27 cellular contexts compared by ENCODE assay signal in the genomic region with DNA sequence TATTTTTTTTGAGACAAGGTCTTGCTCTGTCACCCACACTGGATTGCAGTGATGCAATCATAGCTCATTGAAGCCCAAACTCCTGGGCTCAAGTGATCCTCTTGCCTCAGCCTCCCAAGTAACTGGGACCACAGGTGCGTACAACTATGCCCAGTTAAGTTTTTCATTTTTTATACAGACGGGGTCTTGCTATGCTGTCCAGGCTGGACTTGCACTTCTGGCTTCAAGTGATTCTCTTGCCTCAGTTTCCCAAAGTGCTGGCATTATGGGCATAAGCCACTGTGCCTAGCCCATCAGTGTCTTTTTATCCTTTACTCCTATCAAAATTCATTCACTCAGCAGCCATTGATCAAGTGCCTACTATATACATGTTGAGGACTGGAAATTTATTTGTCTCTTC.
"Had no signal": no experiment of that assay in that cellular context is flagged by ENCODE, and none has a peak within 500 bp of the region (broad histone marks: within the 10 kb centered on the region; RNA-seq: fewer than 3 reads in every experiment).

No MANE protein-coding gene starts in this region.

- H3K27me3 Mint-ChIP-seq: dendritic cell treated with granulocyte-macrophage colony-stimulating factor and Interleukin-4, amounts not matched to agents 40 ng/mL and 50 ng/mL, for 4 days; effector memory CD8-positive, alpha-beta T cell had no signal

- H3K36me3 ChIP-seq: gastrocnemius medialis, left lung, lower lobe of right lung had no signal

- H3K9me3 ChIP-seq: esophagus squamous epithelium, gastrocnemius medialis, heart right ventricle, left lung, lower lobe of right lung, mucosa of descending colon had no signal

- H3K4me3 Mint-ChIP-seq: dendritic cell treated with granulocyte-macrophage colony-stimulating factor and Interleukin-4, amounts not matched to agents 40 ng/mL and 50 ng/mL, for 4 days; effector memory CD8-positive, alpha-beta T cell; endodermal cell; mesothelial cell of epicardium had no signal

- H3K27me3 ChIP-seq: esophagus squamous epithelium, gastrocnemius medialis, heart right ventricle, left lung had no signal

- H3K27ac ChIP-seq: coronary artery, epithelial cell of prostate, esophagus squamous epithelium, gastrocnemius medialis, heart right ventricle, left lung, lower lobe of right lung had no signal

- H3K9me3 Mint-ChIP-seq: dendritic cell treated with granulocyte-macrophage colony-stimulating factor and Interleukin-4, amounts not matched to agents 40 ng/mL and 50 ng/mL, for 4 days; effector memory CD8-positive, alpha-beta T cell; endodermal cell; mesothelial cell of epicardium had no signal

- H3K36me3 Mint-ChIP-seq: mesothelial cell of epicardium had no signal

- H3K27ac Mint-ChIP-seq: dendritic cell treated with granulocyte-macrophage colony-stimulating factor and Interleukin-4, amounts not matched to agents 40 ng/mL and 50 ng/mL, for 4 days; endodermal cell; mesothelial cell of epicardium had no signal

- DNase-seq: effector CD8-positive, alpha-beta T cell; effector memory CD8-positive, alpha-beta T cell; endodermal cell; erythroblast; esophagus squamous epithelium; foreskin fibroblast; foreskin melanocyte; gastrocnemius medialis; glutamatergic neuron; head of caudate nucleus; heart right ventricle; hippocampal formation; left cardiac atrium; left lung; left ventricle myocardium superior; lower lobe of right lung; mesenchymal stem cell; mucosa of descending colon had no signal

- ATAC-seq: effector memory CD8-positive, alpha-beta T cell; esophagus mucosa; gastrocnemius medialis; heart right ventricle; left cardiac atrium; left lung; left ventricle myocardium superior; lower lobe of right lung; mucosa of descending colon had no signal

- FAIRE-seq: colon, endometrium, islet of Langerhans, keratinocyte had no signal

- H3K4me1 ChIP-seq: lower lobe of right lung had no signal

- H3K4me3 ChIP-seq: coronary artery, esophagus squamous epithelium, gastrocnemius medialis, heart right ventricle, left lung, lower lobe of right lung, mucosa of descending colon had no signal
